ENCODE assay signal across 16 cellular contexts in the genomic region with DNA sequence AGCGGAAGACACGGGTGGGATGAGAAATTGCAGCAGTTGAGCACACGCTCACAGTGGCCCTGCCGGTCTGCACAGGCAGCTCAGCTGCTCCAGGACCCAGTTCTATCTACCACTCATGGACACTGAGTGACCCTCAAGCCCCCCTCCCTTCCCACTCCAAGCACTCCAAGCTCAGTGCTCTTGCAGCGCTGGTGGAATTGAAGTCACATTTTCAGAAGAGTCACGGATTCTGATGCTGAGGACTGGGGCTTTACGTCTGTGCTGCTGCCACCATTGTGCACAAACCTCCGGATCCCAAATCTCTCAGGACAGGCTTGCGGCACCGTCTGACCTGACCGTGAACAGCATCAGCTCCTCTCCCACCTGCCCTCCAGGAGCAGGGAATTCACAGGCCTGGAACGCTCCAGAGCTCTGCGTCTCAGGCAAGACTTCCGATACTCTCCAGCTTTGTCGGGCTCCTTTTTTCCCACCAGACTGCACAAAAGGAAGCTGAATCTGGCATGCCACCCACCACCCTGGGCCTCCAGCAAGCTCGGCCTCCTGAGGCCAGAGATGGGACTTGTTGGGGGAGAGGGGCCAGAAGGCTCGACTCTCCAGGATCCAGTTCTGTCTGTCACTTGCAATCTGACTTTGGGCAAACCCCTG.
"Had no signal": no experiment of that assay in that cellular context is flagged by ENCODE, and none has a peak within 500 bp of the region (broad histone marks: within the 10 kb centered on the region; RNA-seq: fewer than 3 reads in every experiment).

No MANE protein-coding gene starts in this region.

- ATAC-seq: activated CD4-positive, CD25-positive, alpha-beta regulatory T cell treated with anti-CD3 and anti-CD28 coated beads, Interleukin-2, amount 50 U/mL, for 24 hours; body of pancreas; left ventricle myocardium superior; natural killer cell; stimulated activated naive CD8-positive, alpha-beta T cell treated with anti-CD3 and anti-CD28 coated beads, Interleukin-15, Interleukin-2, amounts not matched to agents 100 U/mL and 50 U/mL, for 24 hours had no signal

- H3K27ac ChIP-seq: body of pancreas, dorsolateral prefrontal cortex, neutrophil, skin epidermis, suprapubic skin, upper lobe of left lung had no signal

- H3K4me3 ChIP-seq: body of pancreas, dorsolateral prefrontal cortex, skin epidermis, suprapubic skin, upper lobe of left lung had no signal

- H3K27ac Mint-ChIP-seq: activated CD4-positive, alpha-beta T cell treated with anti-CD3 and anti-CD28 coated beads, Interleukin-2, amount 10 ng/mL, durations not matched to agents 7 days and 5 days; activated T-cell treated with anti-CD3 and anti-CD28 coated beads, Interleukin-2, amount 50 U/mL, for 24 hours; activated T-helper 2 cell treated with anti-CD3 and anti-CD28 coated beads, Interferon-gamma antibody, Interleukin-2, Interleukin-4, amounts not matched to agents 10 μg/mL and 5 μg/mL and 100 μg/mL, durations not matched to agents 14 hours and 24 hours and 36 hours; memory B cell; natural killer cell had no signal

- H3K36me3 ChIP-seq: suprapubic skin, upper lobe of left lung had no signal

- H3K9me3 ChIP-seq: body of pancreas, neutrophil, suprapubic skin, upper lobe of left lung had no signal

- H3K36me3 Mint-ChIP-seq: memory B cell, natural killer cell had no signal

- H3K9me3 Mint-ChIP-seq: activated CD4-positive, alpha-beta T cell treated with anti-CD3 and anti-CD28 coated beads, Interleukin-2, amount 10 ng/mL, durations not matched to agents 7 days and 5 days; activated T-cell treated with anti-CD3 and anti-CD28 coated beads, Interleukin-2, amount 50 U/mL, for 24 hours; activated T-helper 2 cell treated with anti-CD3 and anti-CD28 coated beads, Interferon-gamma antibody, Interleukin-2, Interleukin-4, amounts not matched to agents 10 μg/mL and 5 μg/mL and 100 μg/mL, durations not matched to agents 14 hours and 24 hours and 36 hours; natural killer cell had no signal

- H3K4me3 Mint-ChIP-seq: activated CD4-positive, alpha-beta T cell treated with anti-CD3 and anti-CD28 coated beads, Interleukin-2, amount 10 ng/mL, durations not matched to agents 7 days and 5 days; activated T-cell treated with anti-CD3 and anti-CD28 coated beads, Interleukin-2, amount 50 U/mL, for 24 hours; memory B cell; natural killer cell had no signal

- H3K4me1 ChIP-seq: body of pancreas, suprapubic skin, upper lobe of left lung had no signal

- H3K27me3 ChIP-seq: body of pancreas, dorsolateral prefrontal cortex, neutrophil, upper lobe of left lung had no signal

- DNase-seq: activated CD4-positive, alpha-beta T cell treated with anti-CD3 and anti-CD28 coated beads, Interleukin-2, amount 10 ng/mL, durations not matched to agents 7 days and 5 days; activated naive CD4-positive, alpha-beta T cell treated with Interleukin-2 at 50 U/mL for 16 hours; activated T-cell treated with anti-CD3 and anti-CD28 coated beads, Interleukin-2, amount 50 U/mL, for 24 hours; body of pancreas; hypothalamus; left ventricle myocardium superior; natural killer cell; stimulated activated naive CD8-positive, alpha-beta T cell treated with anti-CD3 and anti-CD28 coated beads, Interleukin-15, Interleukin-2, amounts not matched to agents 100 U/mL and 50 U/mL, for 24 hours had no signal
